ENCODE assay signal across 8 cellular contexts in genomic region chr18:47930086-47930843, GRCh38. TPM values are rescaled to one million over a fixed set of nuclear protein-coding genes. Genes with fewer than 3 reads are reported as not detected.
DNase-seq lines count a peak whose midpoint lies in the region; ATAC-seq and TF ChIP-seq lines count a peak whose summit lies in the region.

Gene SMAD2 (minus strand): TSS chr18:47930659. CDS start chr18:47896756, 33,903 bp downstream.

- no peaks in the 10 kb centered on the region for H3K27me3 ChIP-seq in breast epithelium

- H3K36me3 Mint-ChIP-seq in immature natural killer cell = no peaks in the 10 kb centered on the region

- DNase-seq in NCI-H2107 (lab: John Stamatoyannopoulos, UW) = peak; percentile 85
- peak; percentile 76 to 78 for DNase-seq in breast epithelium (ENCODE audit: low spot score in 2 of 2)
- peak; percentile 69 to 74 (median 72) for DNase-seq in immature natural killer cell
- peak; percentile 39 for DNase-seq in smooth muscle cell of the brain vasculature (ENCODE audit: low read depth, low spot score)
- no peak for DNase-seq in COLO829 (ENCODE audit: low spot score)

- TF ChIP-seq CTCF in VCaP (conservative IDR thresholded peaks at IDR 0.05) = no peak
- no peak for TF ChIP-seq CTCF in breast epithelium (IDR thresholded peaks at IDR 0.05)

- no peak for TF ChIP-seq POLR2A in breast epithelium (IDR thresholded peaks at IDR 0.05)

- H3K27ac ChIP-seq in VCaP (peak within 1 kb of the TSS; percentile 97), breast epithelium (peak within 1 kb of the TSS; percentile 98 to 100)

- peaks cover 45 to 56% of the 10 kb centered on the region in 2 donors for H3K4me1 Mint-ChIP-seq in immature natural killer cell

- H3K9me3 ChIP-seq in breast epithelium = no peaks in the 10 kb centered on the region

- intact Hi-C loops in breast epithelium (cut with DNase I; ENCODE audit: low total_unique reads) = no loop called here

- H3K4me3 Mint-ChIP-seq in immature natural killer cell = peak within 1 kb of the TSS; percentile 92 to 95 (median 93)

- ATAC-seq in GM18508 (IDR thresholded peaks at IDR 0.05; ENCODE audit: insufficient read depth, unreplicated experiment) (peak; percentile 7), HG02885 (IDR thresholded peaks at IDR 0.05; ENCODE audit: poor library complexity, unreplicated experiment) (peak; percentile 43)

- H3K36me3 ChIP-seq in breast epithelium = no peaks in the 10 kb centered on the region

- peaks cover 0 to 9% of the 10 kb centered on the region in 2 donors for H3K4me1 ChIP-seq in breast epithelium

- peak within 1 kb of the TSS; percentile 66 to 99 (median 93) for H3K4me3 ChIP-seq in breast epithelium

- peaks cover 9 to 15% (median 9%) of the 10 kb centered on the region in 3 donors for H3K27me3 Mint-ChIP-seq in immature natural killer cell (ENCODE audit: low read depth in 3 of 3)

- H3K9me3 Mint-ChIP-seq in immature natural killer cell = no peaks in the 10 kb centered on the region

- peak within 1 kb of the TSS; percentile 88 to 96 (median 92) for H3K27ac Mint-ChIP-seq in immature natural killer cell

RNA-seq across cellular contexts. Expression of gene SMAD2, which starts in this region (rescaled TPM):
- 100 to 1,000 TPM in 1 of 3 donors, 10 to 100 TPM in 2; 35.1 to 101 (median 73.6) TPM for total RNA-seq in breast epithelium
- 100 to 1,000 TPM in 2 of 3 donors, 10 to 100 TPM in 1; 81.4 to 123 (median 112) TPM for polyA plus RNA-seq in immature natural killer cell
